ENCODE assay signal across 12 cellular contexts in genomic region chr12:122087431-122088180, GRCh38. TPM values are rescaled to one million over a fixed set of nuclear protein-coding genes. Genes with fewer than 3 reads are reported as not detected.
DNase-seq lines count a peak whose midpoint lies in the region; ATAC-seq and TF ChIP-seq lines count a peak whose summit lies in the region.
"Had no signal": no experiment of that assay in that cellular context is flagged by ENCODE, and none has a peak within 500 bp of the region (broad histone marks: within the 10 kb centered on the region; RNA-seq: fewer than 3 reads in every experiment).

No MANE protein-coding gene starts in this region.

- no peak overlapping the region for H2BK120ac ChIP-seq in mesenchymal stem cell (ENCODE audit: low read depth, low read length)

- H3K27ac ChIP-seq in Peyer's patch, result peak overlapping the region in 3 of 4 donors; percentile 42 to 57 (median 44)
- H3K27ac ChIP-seq in caudate nucleus (ENCODE audit: low read depth, low read length), result peak overlapping the region; percentile 24
- H3K27ac ChIP-seq in mesenchymal stem cell (ENCODE audit: low read length, poor library complexity, severe bottlenecking), result no peak overlapping the region

- H3K4me3 Mint-ChIP-seq in stimulated activated effector memory CD8-positive, alpha-beta T cell treated with anti-CD3 and anti-CD28 coated beads, Interleukin-12 subunit alpha, Interleukin-12 subunit beta, amount 100 ng/mL, for 72 hours, result no peak overlapping the region

- peaks cover 29% of the 10 kb centered on the region for H3K79me1 ChIP-seq in mesenchymal stem cell (replicated peaks; ENCODE audit: low read length, poor library complexity, severe bottlenecking)

- ATAC-seq in stimulated activated effector memory CD8-positive, alpha-beta T cell treated with anti-CD3 and anti-CD28 coated beads, Interleukin-12 subunit alpha, Interleukin-12 subunit beta, amount 100 ng/mL, for 72 hours, result peak; percentile 22
- ATAC-seq in HG02623 (IDR thresholded peaks at IDR 0.05; ENCODE audit: unreplicated experiment) (no peak), HG02798 (IDR thresholded peaks at IDR 0.05; ENCODE audit: poor library complexity, unreplicated experiment) (no peak)
- ATAC-seq: activated CD4-positive, CD25-positive, alpha-beta regulatory T cell treated with anti-CD3 and anti-CD28 coated beads, Interleukin-2, amount 50 U/mL, for 24 hours had no signal

- TF ChIP-seq CTCF in Peyer's patch (IDR thresholded peaks at IDR 0.05), result no peak

- peak overlapping the region; percentile 17 to 18 for H3K18ac ChIP-seq in mesenchymal stem cell (ENCODE audit: low read depth in 1 of 2, low read length in 2 of 2)

- H3K9me3 Mint-ChIP-seq in stimulated activated effector memory CD8-positive, alpha-beta T cell treated with anti-CD3 and anti-CD28 coated beads, Interleukin-12 subunit alpha, Interleukin-12 subunit beta, amount 100 ng/mL, for 72 hours, result no peaks in the 10 kb centered on the region

- WGBS in mesenchymal stem cell, result 92% methylated on average over 14 of the region's 17 CpGs

- H4K91ac ChIP-seq in mesenchymal stem cell (ENCODE audit: low read length), result no peak overlapping the region

- no peak overlapping the region for H3K14ac ChIP-seq in mesenchymal stem cell (ENCODE audit: low read length in 2 of 2)

- H3K9me3 ChIP-seq in Peyer's patch (no peaks in the 10 kb centered on the region), mesenchymal stem cell (ENCODE audit: control insufficient read depth, low read length) (no peaks in the 10 kb centered on the region)

- no peak overlapping the region for H3K4me2 ChIP-seq in mesenchymal stem cell (ENCODE audit: low read length, poor library complexity, severe bottlenecking)

- no peak overlapping the region for H2BK12ac ChIP-seq in mesenchymal stem cell (ENCODE audit: low read length in 2 of 2)

- H4K8ac ChIP-seq in mesenchymal stem cell (ENCODE audit: low read length), result peak overlapping the region; percentile 38

- H2AK5ac ChIP-seq in mesenchymal stem cell (ENCODE audit: low read length, severe bottlenecking), result peak overlapping the region; percentile 19

- H2AFZ ChIP-seq in mesenchymal stem cell (ENCODE audit: low read depth, low read length), result no peak overlapping the region

- DNase-seq in Peyer's patch (no peak), caudate nucleus (lab: John Stamatoyannopoulos, UW) (no peak), mesenchymal stem cell (no peak), midbrain (lab: John Stamatoyannopoulos, UW) (no peak), SW 1271 (lab: John Stamatoyannopoulos, UW) (no peak)
- no peak for DNase-seq in stimulated activated effector memory CD8-positive, alpha-beta T cell treated with anti-CD3 and anti-CD28 coated beads, Interleukin-12 subunit alpha, Interleukin-12 subunit beta, amount 100 ng/mL, for 72 hours (ENCODE audit: low spot score in 2 of 2)
- DNase-seq: activated naive CD4-positive, alpha-beta T cell; NCI-H2107; RPMI8226 had no signal

- H3K27me3 ChIP-seq in Peyer's patch (no peaks in the 10 kb centered on the region), mesenchymal stem cell (ENCODE audit: control insufficient read depth in 1 of 2, insufficient read depth in 1 of 2, low read length in 2 of 2) (no peaks in the 10 kb centered on the region)

- no peak overlapping the region for H2BK5ac ChIP-seq in mesenchymal stem cell (ENCODE audit: low read depth, low read length, poor library complexity, severe bottlenecking)

- H3K4me1 Mint-ChIP-seq in stimulated activated effector memory CD8-positive, alpha-beta T cell treated with anti-CD3 and anti-CD28 coated beads, Interleukin-12 subunit alpha, Interleukin-12 subunit beta, amount 100 ng/mL, for 72 hours, result peaks cover 53% of the 10 kb centered on the region

- peak overlapping the region; percentile 60 for H3K27ac Mint-ChIP-seq in stimulated activated effector memory CD8-positive, alpha-beta T cell treated with anti-CD3 and anti-CD28 coated beads, Interleukin-12 subunit alpha, Interleukin-12 subunit beta, amount 100 ng/mL, for 72 hours

- no peak overlapping the region for H3K4ac ChIP-seq in mesenchymal stem cell (ENCODE audit: low read depth in 1 of 2, low read length in 2 of 2)

- H3K4me1 ChIP-seq in Peyer's patch, result peaks cover 3 to 89% (median 9%) of the 10 kb centered on the region in 4 donors
- H3K4me1 ChIP-seq in mesenchymal stem cell (ENCODE audit: control insufficient read depth, insufficient read depth, low read depth, low read length), result peaks cover 15% of the 10 kb centered on the region

- H3K4me3 ChIP-seq in Peyer's patch (no peak overlapping the region), mesenchymal stem cell (ENCODE audit: insufficient read depth in 1 of 2, low read depth in 1 of 2, low read length in 2 of 2) (peak overlapping the region in 1 of 2 experiments; percentile 14)

- no peak overlapping the region for H2BK15ac ChIP-seq in mesenchymal stem cell (ENCODE audit: low read depth, poor library complexity, severe bottlenecking)

- TF ChIP-seq POLR2A in Peyer's patch (IDR thresholded peaks at IDR 0.05), result no peak

- H3K36me3 ChIP-seq in Peyer's patch, result peaks cover 0 to 19% (median 0%) of the 10 kb centered on the region in 3 donors
- H3K36me3 ChIP-seq in mesenchymal stem cell (ENCODE audit: control insufficient read depth in 1 of 2, insufficient read depth in 2 of 2, low read depth in 1 of 2, low read length in 2 of 2), result peaks cover 24 to 28% of the 10 kb centered on the region in 2 experiments

- peaks cover 40% of the 10 kb centered on the region for H3K36me3 Mint-ChIP-seq in stimulated activated effector memory CD8-positive, alpha-beta T cell treated with anti-CD3 and anti-CD28 coated beads, Interleukin-12 subunit alpha, Interleukin-12 subunit beta, amount 100 ng/mL, for 72 hours

- H3K9ac ChIP-seq in mesenchymal stem cell (ENCODE audit: low read length), result no peak overlapping the region

- no peak overlapping the region for H3K23ac ChIP-seq in mesenchymal stem cell (ENCODE audit: low read length in 2 of 2)

RNA-seq across cellular contexts. Expression of gene MLXIP, which starts 9.1 kb away (rescaled TPM):
- 100 to 1,000 TPM in 2 of 4 donors, 10 to 100 TPM in 2; 41.5 to 157 (median 98.3) TPM for total RNA-seq in Peyer's patch
- polyA plus RNA-seq in mesenchymal stem cell (2013, experiment 1 of 2), result 61.2 TPM
- polyA plus RNA-seq in mesenchymal stem cell (2013, experiment 2 of 2), result 58.9 TPM
